In the genomic region with DNA sequence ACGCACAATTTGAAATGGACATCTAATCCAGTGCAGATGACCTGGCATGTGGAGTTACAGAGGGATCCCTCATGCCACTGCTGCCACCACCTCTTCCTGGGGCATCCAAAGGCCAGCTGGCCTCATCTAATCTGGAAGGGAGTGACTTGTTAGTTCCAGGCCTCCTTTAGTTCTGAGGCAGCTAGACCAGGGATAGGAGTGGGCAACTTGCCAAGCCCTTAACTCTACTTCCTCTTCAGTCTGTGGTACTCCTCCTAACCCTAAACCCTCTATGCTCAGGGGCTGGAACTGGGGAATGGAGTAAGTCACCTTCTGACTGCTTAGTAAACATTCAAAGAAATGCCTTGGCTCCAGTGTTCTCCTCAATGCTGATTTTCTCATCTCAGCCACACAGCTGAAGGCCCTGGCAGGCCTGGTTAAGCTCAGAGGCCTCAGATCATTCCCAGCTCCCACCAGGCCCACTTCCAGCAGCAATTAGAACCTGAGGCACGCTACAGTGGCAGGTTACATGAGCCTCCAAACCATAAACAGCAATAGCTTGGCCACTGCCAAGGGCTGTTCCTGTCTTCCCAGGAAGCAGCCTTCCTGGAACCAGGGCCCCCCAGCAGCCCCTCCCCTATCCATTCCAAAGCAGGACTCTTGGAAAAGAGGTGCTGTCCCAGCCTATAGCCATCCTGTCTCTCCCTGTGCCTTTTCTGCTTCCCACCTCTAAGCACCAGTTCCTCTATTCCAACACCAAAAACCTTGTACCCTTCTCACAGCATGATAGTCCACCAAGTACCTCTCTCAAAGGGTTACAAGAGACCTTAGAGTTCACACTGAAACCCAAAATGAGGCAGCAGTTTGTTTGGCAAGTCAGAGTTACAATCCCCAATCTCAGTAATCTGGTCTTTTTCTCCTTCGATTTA, we compare ENCODE assay signal across 8 cellular contexts. TPM values are rescaled to one million over a fixed set of nuclear protein-coding genes. Genes with fewer than 3 reads are reported as not detected.
DNase-seq lines count a peak whose midpoint lies in the region; TF ChIP-seq lines count a peak whose summit lies in the region.

No MANE protein-coding gene starts in this region.

- H3K36me3 ChIP-seq in SJSA1: peaks cover 73% of the 10 kb centered on the region

- H3K4me3 ChIP-seq in SJSA1: no peak overlapping the region

- H3K36me3 Mint-ChIP-seq in nephron progenitor cell (ENCODE audit: low read depth): peaks cover 45% of the 10 kb centered on the region

- TF ChIP-seq CTCF in nephron progenitor cell (IDR thresholded peaks at IDR 0.05): no peak

- peak; percentile 42 for TF ChIP-seq POLR2A in erythroblast (IDR thresholded peaks at IDR 0.05; ENCODE audit: low read length)

- peaks cover 19% of the 10 kb centered on the region for H3K4me1 ChIP-seq in SJSA1 (replicated peaks)

- peaks cover 39% of the 10 kb centered on the region for H3K4me1 Mint-ChIP-seq in nephron progenitor cell

- H3K9me3 ChIP-seq in SJSA1 (replicated peaks): no peaks in the 10 kb centered on the region

- no peaks in the 10 kb centered on the region for H3K27me3 ChIP-seq in SJSA1 (replicated peaks)

- no peak overlapping the region for H3K4me3 Mint-ChIP-seq in nephron progenitor cell

- peak; percentile 1 for DNase-seq in DMS153 (lab: John Stamatoyannopoulos, UW)
- DNase-seq in DMS153 treated with DMSO at 0.1 percent for 48 hours (lab: John Stamatoyannopoulos, UW; ENCODE audit: unreplicated experiment): no peak
- peak; percentile 31 to 44 for DNase-seq in SJSA1 (ENCODE audit: low read depth in 1 of 2, low spot score in 2 of 2)
- DNase-seq in erythroblast (lab: John Stamatoyannopoulos, UW): peak; percentile 53 to 74
- no peak for DNase-seq in nephron progenitor cell
- DNase-seq in NCI-H446 (lab: John Stamatoyannopoulos, UW): no peak
- no peak for DNase-seq in stimulated activated naive CD4-positive, alpha-beta T cell (lab: John Stamatoyannopoulos, UW)
- DNase-seq in NCI-H524 (lab: John Stamatoyannopoulos, UW): no peak

- no peaks in the 10 kb centered on the region for H3K27me3 Mint-ChIP-seq in nephron progenitor cell (ENCODE audit: low read depth, poor library complexity)

- peak overlapping the region; percentile 93 for H3K27ac Mint-ChIP-seq in nephron progenitor cell

- H3K9me3 Mint-ChIP-seq in nephron progenitor cell: no peaks in the 10 kb centered on the region

- H3K27ac ChIP-seq in SJSA1: no peak overlapping the region

RNA-seq across cellular contexts. Expression of a gene that starts 2.0 kb away (rescaled TPM):
- 1.4 TPM in 1 of 2 replicates, not detected in the other for total RNA-seq in SJSA1 (2014; rRNA removed; shearing (Covaris generic))

RNA-seq across cellular contexts. Expression of a gene that starts 7.8 kb away (rescaled TPM):
- 76.0 and 81.9 TPM in 2 replicates for total RNA-seq in SJSA1 (2014; rRNA removed; shearing (Covaris generic))

RNA-seq across cellular contexts. Expression of a gene that starts 14.9 kb away (rescaled TPM):
- 12.0 and 16.2 TPM in 2 replicates for total RNA-seq in SJSA1 (2014; rRNA removed; shearing (Covaris generic))

RNA-seq across cellular contexts. Expression of a gene that starts 15.1 kb away (rescaled TPM):
- 56.7 and 65.8 TPM in 2 replicates for total RNA-seq in SJSA1 (2014; rRNA removed; shearing (Covaris generic))

Comparison
In these comparisons a context has a peak if more than half of its experiments do, and no peak if none do; other contexts are left out.
1. DNase-seq: peak in DMS153 (single experiment), SJSA1 (2 of 2) and erythroblast (2 of 2); none in DMS153 treated with DMSO at 0.1 percent for 48 hours (single experiment), nephron progenitor cell (single experiment), NCI-H446 (0 of 2), stimulated activated naive CD4-positive, alpha-beta T cell (0 of 6) and NCI-H524 (0 of 2).